In the genomic region with DNA sequence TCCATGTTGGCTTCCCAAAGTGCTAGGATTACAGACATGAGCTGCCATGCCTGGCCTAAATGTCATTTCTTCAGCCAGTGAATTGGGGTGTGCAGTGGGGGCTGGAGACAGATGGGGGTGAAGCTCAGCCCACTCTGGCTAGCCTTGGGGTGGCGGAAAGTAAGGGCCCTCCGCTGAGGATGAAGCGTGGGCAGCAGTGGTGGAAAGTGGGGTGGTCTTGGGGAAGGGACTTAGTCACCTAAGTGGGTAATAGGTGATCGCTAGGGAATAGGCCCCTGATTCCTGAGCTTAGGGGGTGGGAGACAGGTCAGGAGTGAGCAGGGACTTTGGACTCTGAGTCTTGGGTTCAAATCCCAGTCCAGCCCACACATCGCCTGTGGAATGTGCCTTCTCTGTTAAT, we compare ENCODE assay signal across 1 cellular context.
TF ChIP-seq lines count a peak whose summit lies in the region.

No MANE protein-coding gene starts in this region.

TF ChIP-seq in GM23338, 12 proteins besides CTCF, POLR2A, EP300 and RAD21 (continued from another document):
- TF ChIP-seq, protein P1, sequence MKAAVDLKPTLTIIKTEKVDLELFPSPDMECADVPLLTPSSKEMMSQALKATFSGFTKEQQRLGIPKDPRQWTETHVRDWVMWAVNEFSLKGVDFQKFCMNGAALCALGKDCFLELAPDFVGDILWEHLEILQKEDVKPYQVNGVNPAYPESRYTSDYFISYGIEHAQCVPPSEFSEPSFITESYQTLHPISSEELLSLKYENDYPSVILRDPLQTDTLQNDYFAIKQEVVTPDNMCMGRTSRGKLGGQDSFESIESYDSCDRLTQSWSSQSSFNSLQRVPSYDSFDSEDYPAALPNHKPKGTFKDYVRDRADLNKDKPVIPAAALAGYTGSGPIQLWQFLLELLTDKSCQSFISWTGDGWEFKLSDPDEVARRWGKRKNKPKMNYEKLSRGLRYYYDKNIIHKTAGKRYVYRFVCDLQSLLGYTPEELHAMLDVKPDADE (IDR thresholded peaks at IDR 0.05), result no peak
- TF ChIP-seq ZNF114 (CRISPR knock-in tag; IDR thresholded peaks at IDR 0.05) (no peak), ZNF331 (CRISPR knock-in tag; IDR thresholded peaks at IDR 0.05; ENCODE audit: low read depth) (no peak), CREB1 (CRISPR knock-in tag; IDR thresholded peaks at IDR 0.05; ENCODE audit: low read depth) (no peak), POLR2AphosphoS5 (IDR thresholded peaks at IDR 0.05; ENCODE audit: low read depth) (no peak), EZH2 (IDR thresholded peaks at IDR 0.05; ENCODE audit: low read depth, unreplicated experiment) (no peak), STAT1 (IDR thresholded peaks at IDR 0.05; ENCODE audit: unreplicated experiment) (no peak), REST (IDR thresholded peaks at IDR 0.05; ENCODE audit: unreplicated experiment) (no peak), NANOG (IDR thresholded peaks at IDR 0.05; ENCODE audit: borderline replicate concordance) (no peak)
